Comparison of ENCODE assay signal across 8 cellular contexts in genomic region chr6:138004423-138005287, GRCh38.
DNase-seq lines count a peak whose midpoint lies in the region; ATAC-seq and TF ChIP-seq lines count a peak whose summit lies in the region.

No MANE protein-coding gene starts in this region.

- intact Hi-C loops in IMR-90 (cut with micrococcal nuclease): loop anchor here (1.0 to 10.0 kb wide), 3 partner anchors 296 to 500 kb away; partner anchors contain the start of gene HEBP2

- H3K27me3 ChIP-seq in IMR-90 (ENCODE audit: control insufficient read depth, insufficient read depth, low read length) (peaks cover 5% of the 10 kb centered on the region), SJCRH30 (no peaks in the 10 kb centered on the region; the same call in 1 of the 2 replicates)

- dilution Hi-C loops in IMR-90 (cut with HindIII; ENCODE audit: low sequenced_read_pairs, unreplicated experiment): no loop called here

- H2BK120ac ChIP-seq in IMR-90 (ENCODE audit: low read depth, low read length): no peak overlapping the region

- H3K4me3 ChIP-seq in IMR-90 (ENCODE audit: insufficient read depth, low read depth, low read length): no peak overlapping the region
- H3K4me3 ChIP-seq in SJCRH30: no peak overlapping the region

- ATAC-seq in activated naive CD8-positive, alpha-beta T cell treated with anti-CD3 and anti-CD28 coated beads, Interleukin-2, amount 10 ng/mL, durations not matched to agents 7 days and 5 days (ENCODE audit: low read depth): peak; percentile 44
- ATAC-seq in IMR-90 (ENCODE audit: low read depth): peak; percentile 75
- ATAC-seq in stimulated activated effector memory CD8-positive, alpha-beta T cell treated with anti-CD3 and anti-CD28 coated beads, Interleukin-12 subunit alpha, Interleukin-12 subunit beta, amount 100 ng/mL, for 72 hours: peak; percentile 57
- ATAC-seq in GM21825 (IDR thresholded peaks at IDR 0.05; ENCODE audit: unreplicated experiment): no peak

- H3K4me1 ChIP-seq in IMR-90 (ENCODE audit: control insufficient read depth, insufficient read depth, low read length): no peaks in the 10 kb centered on the region
- H3K4me1 ChIP-seq in SJCRH30: no peaks in the 10 kb centered on the region

- no peak overlapping the region for H3K27ac Mint-ChIP-seq in activated naive CD8-positive, alpha-beta T cell treated with anti-CD3 and anti-CD28 coated beads, Interleukin-2, amount 10 ng/mL, durations not matched to agents 7 days and 5 days
- no peak overlapping the region for H3K27ac Mint-ChIP-seq in activated naive CD8-positive, alpha-beta T cell treated with anti-CD3 and anti-CD28 coated beads for 36 hours
- no peak overlapping the region for H3K27ac Mint-ChIP-seq in stimulated activated effector memory CD8-positive, alpha-beta T cell treated with anti-CD3 and anti-CD28 coated beads, Interleukin-12 subunit alpha, Interleukin-12 subunit beta, amount 100 ng/mL, for 72 hours

- H2AK5ac ChIP-seq in IMR-90 (ENCODE audit: low read depth, low read length): no peak overlapping the region

- H3K4ac ChIP-seq in IMR-90 (ENCODE audit: low read depth, low read length): no peak overlapping the region

- BruUV-seq in IMR-90 (replicated peaks; lab: Mats Ljungman, UMichigan): no TSS peak

- peaks cover 4% of the 10 kb centered on the region for H3K4me1 Mint-ChIP-seq in activated naive CD8-positive, alpha-beta T cell treated with anti-CD3 and anti-CD28 coated beads, Interleukin-2, amount 10 ng/mL, durations not matched to agents 7 days and 5 days
- H3K4me1 Mint-ChIP-seq in activated naive CD8-positive, alpha-beta T cell treated with anti-CD3 and anti-CD28 coated beads for 36 hours: peaks cover 15% of the 10 kb centered on the region
- peaks cover 22% of the 10 kb centered on the region for H3K4me1 Mint-ChIP-seq in stimulated activated effector memory CD8-positive, alpha-beta T cell treated with anti-CD3 and anti-CD28 coated beads, Interleukin-12 subunit alpha, Interleukin-12 subunit beta, amount 100 ng/mL, for 72 hours

- H2BK20ac ChIP-seq in IMR-90 (ENCODE audit: low read depth, low read length): no peak overlapping the region

- no peak overlapping the region for H3K18ac ChIP-seq in IMR-90 (ENCODE audit: low read depth, low read length)

- no peak overlapping the region for H4K5ac ChIP-seq in IMR-90 (ENCODE audit: low read depth, low read length)

- no peak overlapping the region for H2BK5ac ChIP-seq in IMR-90 (ENCODE audit: low read depth, low read length, poor library complexity, severe bottlenecking)

- H3K9me3 Mint-ChIP-seq in activated naive CD8-positive, alpha-beta T cell treated with anti-CD3 and anti-CD28 coated beads, Interleukin-2, amount 10 ng/mL, durations not matched to agents 7 days and 5 days: no peaks in the 10 kb centered on the region
- H3K9me3 Mint-ChIP-seq in activated naive CD8-positive, alpha-beta T cell treated with anti-CD3 and anti-CD28 coated beads for 36 hours: no peaks in the 10 kb centered on the region
- no peaks in the 10 kb centered on the region for H3K9me3 Mint-ChIP-seq in stimulated activated effector memory CD8-positive, alpha-beta T cell treated with anti-CD3 and anti-CD28 coated beads, Interleukin-12 subunit alpha, Interleukin-12 subunit beta, amount 100 ng/mL, for 72 hours

- TF ChIP-seq POLR2A in IMR-90 (IDR thresholded peaks at IDR 0.05; ENCODE audit: low read depth, low read length): no peak

- H3K9ac ChIP-seq in IMR-90 (ENCODE audit: low read depth, low read length): no peak overlapping the region

- no peak overlapping the region for H3K14ac ChIP-seq in IMR-90 (replicated peaks; ENCODE audit: low read depth, low read length)

- no peak overlapping the region for H4K91ac ChIP-seq in IMR-90 (ENCODE audit: insufficient read depth, low read depth, low read length)

- peak; percentile 46 for TF ChIP-seq RAD21 in IMR-90 (IDR thresholded peaks at IDR 0.05; ENCODE audit: low read length)

- no peaks in the 10 kb centered on the region for H4K20me1 ChIP-seq in IMR-90 (ENCODE audit: insufficient read depth, low read length)

- H3K27me3 Mint-ChIP-seq in activated naive CD8-positive, alpha-beta T cell treated with anti-CD3 and anti-CD28 coated beads, Interleukin-2, amount 10 ng/mL, durations not matched to agents 7 days and 5 days: peaks cover 2% of the 10 kb centered on the region
- peaks cover 12% of the 10 kb centered on the region for H3K27me3 Mint-ChIP-seq in activated naive CD8-positive, alpha-beta T cell treated with anti-CD3 and anti-CD28 coated beads for 36 hours

- no peak for DNase-seq in activated naive CD8-positive, alpha-beta T cell treated with anti-CD3 and anti-CD28 coated beads, Interleukin-2, amount 10 ng/mL, durations not matched to agents 7 days and 5 days
- DNase-seq in activated naive CD8-positive, alpha-beta T cell treated with anti-CD3 and anti-CD28 coated beads for 36 hours: no peak
- DNase-seq in IMR-90 (peak; percentile 41), SJCRH30 (peak; percentile 34 to 66), fibroblast of the conjunctiva (ENCODE audit: low read depth) (peak; percentile 20), caudate nucleus (lab: John Stamatoyannopoulos, UW) (no peak)
- DNase-seq in stimulated activated effector memory CD8-positive, alpha-beta T cell treated with anti-CD3 and anti-CD28 coated beads, Interleukin-12 subunit alpha, Interleukin-12 subunit beta, amount 100 ng/mL, for 72 hours (ENCODE audit: low spot score in 2 of 2): no peak

- H3K23ac ChIP-seq in IMR-90 (ENCODE audit: low read depth, low read length): no peak overlapping the region

- POLR2A ChIA-PET in activated naive CD8-positive, alpha-beta T cell treated with anti-CD3 and anti-CD28 coated beads, Interleukin-2, amount 10 ng/mL, durations not matched to agents 7 days and 5 days (lab: Charles Lee): interaction anchor here (1.0 kb wide), 1 partner anchor 134 kb away, joined by 4 read pairs; no protein-coding TSS in a partner anchor
- POLR2A ChIA-PET in IMR-90 (lab: Charles Lee; ENCODE audit: unreplicated experiment): interaction anchor here (0.6 to 1.0 kb wide), 2 partner anchors 104 to 587 kb away, joined by 3 to 4 read pairs; no protein-coding TSS in a partner anchor

- H3K9me3 ChIP-seq in IMR-90 (ENCODE audit: control insufficient read depth, insufficient read depth, low read length) (no peaks in the 10 kb centered on the region), SJCRH30 (replicated peaks) (no peaks in the 10 kb centered on the region)

- in situ Hi-C loops in IMR-90 (cut with MboI; ENCODE audit: low sequenced_read_pairs): loop anchor here (5.0 kb wide), 1 partner anchor 108 kb away; no protein-coding TSS in a partner anchor

- H3K4me3 Mint-ChIP-seq in activated naive CD8-positive, alpha-beta T cell treated with anti-CD3 and anti-CD28 coated beads, Interleukin-2, amount 10 ng/mL, durations not matched to agents 7 days and 5 days: no peak overlapping the region
- no peak overlapping the region for H3K4me3 Mint-ChIP-seq in activated naive CD8-positive, alpha-beta T cell treated with anti-CD3 and anti-CD28 coated beads for 36 hours
- no peak overlapping the region for H3K4me3 Mint-ChIP-seq in stimulated activated effector memory CD8-positive, alpha-beta T cell treated with anti-CD3 and anti-CD28 coated beads, Interleukin-12 subunit alpha, Interleukin-12 subunit beta, amount 100 ng/mL, for 72 hours

- H3K9me1 ChIP-seq in IMR-90 (ENCODE audit: insufficient read depth, low read length): no peaks in the 10 kb centered on the region

- H2AK9ac ChIP-seq in IMR-90 (replicated peaks; ENCODE audit: low read depth, low read length, poor library complexity): no peak overlapping the region

- H3K79me1 ChIP-seq in IMR-90 (ENCODE audit: low read depth in 1 of 2, low read length in 2 of 2): no peaks in the 10 kb centered on the region

- H3K27ac ChIP-seq in IMR-90 (ENCODE audit: insufficient read depth, low read length) (no peak overlapping the region), SJCRH30 (no peak overlapping the region), caudate nucleus (ENCODE audit: low read depth, low read length) (no peak overlapping the region)

- no peaks in the 10 kb centered on the region for H3K36me3 Mint-ChIP-seq in activated naive CD8-positive, alpha-beta T cell treated with anti-CD3 and anti-CD28 coated beads, Interleukin-2, amount 10 ng/mL, durations not matched to agents 7 days and 5 days
- H3K36me3 Mint-ChIP-seq in activated naive CD8-positive, alpha-beta T cell treated with anti-CD3 and anti-CD28 coated beads for 36 hours: no peaks in the 10 kb centered on the region
- no peaks in the 10 kb centered on the region for H3K36me3 Mint-ChIP-seq in stimulated activated effector memory CD8-positive, alpha-beta T cell treated with anti-CD3 and anti-CD28 coated beads, Interleukin-12 subunit alpha, Interleukin-12 subunit beta, amount 100 ng/mL, for 72 hours

- H3K36me3 ChIP-seq in IMR-90 (ENCODE audit: control insufficient read depth, insufficient read depth, low read length): no peaks in the 10 kb centered on the region
- H3K36me3 ChIP-seq in SJCRH30: no peaks in the 10 kb centered on the region

- CTCF ChIA-PET in IMR-90 (lab: Yijun Ruan, JAX): interaction anchor here (0.6 to 2.6 kb wide), 5 partner anchors 97 to 1150 kb away, joined by 3 to 10 read pairs (median 6); no protein-coding TSS in a partner anchor

- H3K56ac ChIP-seq in IMR-90 (ENCODE audit: extremely low read depth, insufficient read depth, low read length): no peak overlapping the region

- H3K4me2 ChIP-seq in IMR-90 (ENCODE audit: low read depth, low read length): no peak overlapping the region

- no peak overlapping the region for H4K8ac ChIP-seq in IMR-90 (ENCODE audit: low read depth in 2 of 2, low read length in 2 of 2)

- TF ChIP-seq CTCF in IMR-90 (conservative IDR thresholded peaks at IDR 0.05; ENCODE audit: low read depth, low read length): peak; percentile 47

- no peak overlapping the region for H2AFZ ChIP-seq in IMR-90 (replicated peaks; ENCODE audit: low read length, poor library complexity)

- no peak overlapping the region for H2BK15ac ChIP-seq in IMR-90 (ENCODE audit: low read depth, low read length)

- WGBS in IMR-90 (ENCODE audit: extremely low coverage in 2 of 2, insufficient read length in 1 of 2), 2 experiments: 0% methylated on average over 1 of the region's 7 CpGs; no CpG with 5 or more reads in 1 of the 2 experiments

TF ChIP-seq in IMR-90, 13 proteins besides CTCF, POLR2A, EP300 and RAD21 (continues in another document):
- TF ChIP-seq MAZ (IDR thresholded peaks at IDR 0.05; ENCODE audit: borderline replicate concordance, low read depth, low read length): no peak
- no peak for TF ChIP-seq NFE2L2 (IDR thresholded peaks at IDR 0.05; ENCODE audit: low read depth, low read length)
- no peak for TF ChIP-seq RCOR1 (IDR thresholded peaks at IDR 0.05; ENCODE audit: insufficient replicate concordance, low read length)
- TF ChIP-seq USF2 (IDR thresholded peaks at IDR 0.05; ENCODE audit: low read depth, low read length): no peak
- no peak for TF ChIP-seq FOS (IDR thresholded peaks at IDR 0.05; ENCODE audit: low read depth, low read length)

Comparison
In these comparisons a context has a peak if more than half of its experiments do, and no peak if none do; other contexts are left out.
1. DNase-seq: peak in IMR-90 (single experiment), SJCRH30 (2 of 2) and fibroblast of the conjunctiva (single experiment); none in activated naive CD8-positive, alpha-beta T cell treated with anti-CD3 and anti-CD28 coated beads, Interleukin-2, amount 10 ng/mL, durations not matched to agents 7 days and 5 days (single experiment), activated naive CD8-positive, alpha-beta T cell treated with anti-CD3 and anti-CD28 coated beads for 36 hours (single experiment), stimulated activated effector memory CD8-positive, alpha-beta T cell treated with anti-CD3 and anti-CD28 coated beads, Interleukin-12 subunit alpha, Interleukin-12 subunit beta, amount 100 ng/mL, for 72 hours (0 of 2) and caudate nucleus (0 of 61).